In the genomic region with DNA sequence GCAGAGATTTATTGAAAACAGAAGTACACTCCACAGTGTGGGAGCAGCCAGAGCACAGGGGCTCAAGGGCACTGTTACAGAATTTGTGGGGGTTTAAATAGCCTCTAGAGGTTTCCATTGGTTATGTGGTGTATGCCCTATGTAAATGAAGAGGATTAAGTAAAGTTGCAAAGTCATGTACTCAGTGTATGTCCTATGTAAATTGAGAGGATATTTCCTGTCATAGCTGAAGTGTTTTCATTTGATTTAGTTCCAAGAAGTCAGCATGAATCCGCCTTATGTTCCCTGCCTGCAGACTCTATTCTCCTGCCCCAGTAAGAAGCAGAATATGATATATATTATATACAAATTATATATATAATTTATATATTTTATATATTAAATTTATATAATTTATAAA, we compare ENCODE assay signal across 23 cellular contexts.
A peak's percentile ranks its signal among the peaks of the same experiment; 100 is the strongest.
DNase-seq lines count a peak whose midpoint lies in the region; ATAC-seq, FAIRE-seq and TF ChIP-seq lines count a peak whose summit lies in the region.
"Had no signal": no experiment of that assay in that cellular context is flagged by ENCODE, and none has a peak within 500 bp of the region (broad histone marks: within the 10 kb centered on the region; RNA-seq: fewer than 3 reads in every experiment).

No MANE protein-coding gene starts in this region.

- 6% methylated on average over 1 of the region's 1 CpG for WGBS in K562 (ENCODE audit: insufficient coverage, low coverage, missing lambda C conversion rate)
- no CpG with 5 or more reads among the region's 1 CpG for WGBS in mesenchymal stem cell

- H3F3A ChIP-seq in MM.1S (ENCODE audit: insufficient read depth, low read length) = no peaks in the 10 kb centered on the region

- no peaks in the 10 kb centered on the region for H3K9me3 ChIP-seq in A673 (ENCODE audit: low read depth, low read length, poor library complexity, severe bottlenecking)
- no peaks in the 10 kb centered on the region for H3K9me3 ChIP-seq in SK-N-MC (ENCODE audit: low read depth, low read length)
- no peaks in the 10 kb centered on the region for H3K9me3 ChIP-seq in K562 (replicated peaks; ENCODE audit: control insufficient read depth, insufficient read depth, low read depth, low read length)
- peaks cover 12% of the 10 kb centered on the region for H3K9me3 ChIP-seq in mesenchymal stem cell (ENCODE audit: control insufficient read depth, low read length)
- no peaks in the 10 kb centered on the region for H3K9me3 ChIP-seq in MM.1S (replicated peaks; ENCODE audit: insufficient read depth, low read length)
- H3K9me3 ChIP-seq: BE2C had no signal

- POLR2A ChIA-PET in A673 (lab: Charles Lee; ENCODE audit: low non-redundant PET) = no interaction called here
- POLR2A ChIA-PET in K562 (lab: Yijun Ruan, JAX) = no interaction called here
- POLR2A ChIA-PET in naive thymus-derived CD8-positive, alpha-beta T cell (lab: Charles Lee) = no interaction called here

- H3K4me2 ChIP-seq in K562 (ENCODE audit: insufficient read depth, low read length) (no peak overlapping the region), mesenchymal stem cell (ENCODE audit: low read length, poor library complexity, severe bottlenecking) (no peak overlapping the region), MM.1S (ENCODE audit: low read depth, low read length) (no peak overlapping the region)
- H3K4me2 ChIP-seq: BLaER1 treated with 17β-estradiol and CSF1 and Interleukin-3, amounts not matched to agents 10 nM and 100 nM had no signal

- no peak overlapping the region for H3K27ac Mint-ChIP-seq in naive thymus-derived CD8-positive, alpha-beta T cell
- H3K27ac Mint-ChIP-seq: CD14-positive monocyte; CD4-positive, alpha-beta T cell; CD8-positive, alpha-beta memory T cell; H9 had no signal

- BruUV-seq in A673 (replicated peaks; lab: Mats Ljungman, UMichigan) (no TSS peak), K562 (replicated peaks; lab: Mats Ljungman, UMichigan) (no TSS peak)

- H3K4me1 ChIP-seq in A673 (ENCODE audit: insufficient read depth, low read length, poor library complexity, severe bottlenecking) (peaks cover 11% of the 10 kb centered on the region), K562 (replicated peaks in 1 of 2; ENCODE audit: control insufficient read depth in 2 of 2, insufficient read depth in 2 of 2, low read length in 2 of 2) (peaks cover 0 to 5% of the 10 kb centered on the region in 2 experiments; a peak in 1 of 5 replicates), mesenchymal stem cell (ENCODE audit: control insufficient read depth, insufficient read depth, low read depth, low read length) (no peaks in the 10 kb centered on the region), MM.1S (ENCODE audit: low read length) (no peaks in the 10 kb centered on the region)
- H3K4me1 ChIP-seq: BE2C; BLaER1 treated with 17β-estradiol and CSF1 and Interleukin-3, amounts not matched to agents 10 nM and 100 nM had no signal

- H3K9me1 ChIP-seq in K562 (ENCODE audit: control insufficient read depth, insufficient read depth, low read length) = no peaks in the 10 kb centered on the region

- H4K20me1 ChIP-seq in K562 (replicated peaks; ENCODE audit: control insufficient read depth, insufficient read depth, low read length) (no peaks in the 10 kb centered on the region), MM.1S (ENCODE audit: insufficient read depth, low read length) (no peaks in the 10 kb centered on the region)
- H4K20me1 ChIP-seq: BLaER1 treated with 17β-estradiol and CSF1 and Interleukin-3, amounts not matched to agents 10 nM and 100 nM had no signal

- H3K9me3 Mint-ChIP-seq in naive thymus-derived CD8-positive, alpha-beta T cell = peaks cover 0 to 30% (median 14%) of the 10 kb centered on the region in 9 donors

- no peak for TF ChIP-seq POLR2A in K562 (conservative IDR thresholded peaks at IDR 0.05)

- H3K27me3 ChIP-seq in A673 (replicated peaks; ENCODE audit: insufficient read depth, low read depth, low read length, poor library complexity) = no peaks in the 10 kb centered on the region
- no peaks in the 10 kb centered on the region for H3K27me3 ChIP-seq in K562 (ENCODE audit: control insufficient read depth in 2 of 2, insufficient read depth in 2 of 2, low read length in 2 of 2)
- no peaks in the 10 kb centered on the region for H3K27me3 ChIP-seq in mesenchymal stem cell (ENCODE audit: control insufficient read depth in 1 of 2, insufficient read depth in 1 of 2, low read length in 2 of 2)
- H3K27me3 ChIP-seq in MM.1S (replicated peaks; ENCODE audit: insufficient read depth, low read length) = no peaks in the 10 kb centered on the region
- H3K27me3 ChIP-seq: BE2C; BLaER1 treated with 17β-estradiol and CSF1 and Interleukin-3, amounts not matched to agents 10 nM and 100 nM had no signal

- H3K4ac ChIP-seq in mesenchymal stem cell (ENCODE audit: low read depth in 1 of 2, low read length in 2 of 2) = no peak overlapping the region

- H4K8ac ChIP-seq in mesenchymal stem cell (ENCODE audit: low read length) = no peak overlapping the region

- intact Hi-C loops in A673 (cut with micrococcal nuclease; ENCODE audit: unreplicated experiment) (no loop called here), K562 (cut with micrococcal nuclease) (no loop called here)

- TF ChIP-seq CTCF in A673 (conservative IDR thresholded peaks at IDR 0.05; ENCODE audit: low read depth, low read length) (no peak), K562 (IDR thresholded peaks at IDR 0.05 in 2 of 3, conservative IDR thresholded peaks at IDR 0.05 in 1 of 3; ENCODE audit: insufficient read depth in 2 of 3, low read depth in 1 of 3, low read length in 3 of 3) (no peak), MM.1S (IDR thresholded peaks at IDR 0.05; ENCODE audit: low read length) (no peak)

- H3K9me2 ChIP-seq in MM.1S (replicated peaks; ENCODE audit: insufficient read depth, low read length) = no peaks in the 10 kb centered on the region

- DNase-seq in A673 (ENCODE audit: low spot score) (peak; percentile 85), SK-N-MC (ENCODE audit: low read depth, low spot score) (peak; percentile 78), K562 (ENCODE audit: extremely low read depth in 1 of 4, low spot score in 3 of 4) (peak in 1 of 4 experiments; percentile 47), mesenchymal stem cell (peak; percentile 3), MM.1S (no peak), NCI-H1694 (lab: John Stamatoyannopoulos, UW) (no peak)
- DNase-seq in naive thymus-derived CD8-positive, alpha-beta T cell = no peak
- DNase-seq: ACHN; AML-193; BE2C; Calu3; CD4-positive, alpha-beta T cell; CD8-positive, alpha-beta memory T cell; COR-L47; DMS53; DMS79 treated with DMSO at 0.1 percent for 48 hours; GM23248; H9 had no signal

- H3K4me3 ChIP-seq in A673 (ENCODE audit: low read depth, low read length, poor library complexity, severe bottlenecking) (no peak overlapping the region), SK-N-MC (peak overlapping the region; percentile 42; the same call in 1 of the 2 replicates), K562 (no peak overlapping the region), mesenchymal stem cell (ENCODE audit: insufficient read depth in 1 of 2, low read depth in 1 of 2, low read length in 2 of 2) (no peak overlapping the region), MM.1S (ENCODE audit: low read length) (no peak overlapping the region)
- H3K4me3 ChIP-seq: BLaER1 treated with 17β-estradiol and CSF1 and Interleukin-3, amounts not matched to agents 10 nM and 100 nM; GM23248 had no signal

- H2AFZ ChIP-seq in K562 (ENCODE audit: low read depth, low read length) (no peak overlapping the region), mesenchymal stem cell (ENCODE audit: low read depth, low read length) (no peak overlapping the region), MM.1S (ENCODE audit: low read length) (no peak overlapping the region)
- H2AFZ ChIP-seq: GM23248 had no signal

- H3K18ac ChIP-seq in mesenchymal stem cell (ENCODE audit: low read depth in 1 of 2, low read length in 2 of 2) = no peak overlapping the region

- no peak for TF ChIP-seq RAD21 in K562 (CRISPR knock-in tag; conservative IDR thresholded peaks at IDR 0.05 in 1 of 2, IDR thresholded peaks at IDR 0.05 in 1 of 2)

- H3K36me3 Mint-ChIP-seq in naive thymus-derived CD8-positive, alpha-beta T cell = peaks cover 0 to 8% (median 0%) of the 10 kb centered on the region in 3 donors
- H3K36me3 Mint-ChIP-seq: CD14-positive monocyte had no signal

- no peak overlapping the region for H2BK15ac ChIP-seq in mesenchymal stem cell (ENCODE audit: low read depth, poor library complexity, severe bottlenecking)

- no peak overlapping the region for H2BK5ac ChIP-seq in mesenchymal stem cell (ENCODE audit: low read depth, low read length, poor library complexity, severe bottlenecking)

- H2BK12ac ChIP-seq in mesenchymal stem cell (ENCODE audit: low read length in 2 of 2) = no peak overlapping the region

- H3K14ac ChIP-seq in mesenchymal stem cell (ENCODE audit: low read length in 2 of 2) = no peak overlapping the region

- no peaks in the 10 kb centered on the region for H3K79me1 ChIP-seq in mesenchymal stem cell (replicated peaks; ENCODE audit: low read length, poor library complexity, severe bottlenecking)

- peak; percentile 69 for FAIRE-seq in K562 (lab: Jason Lieb, UNC)
- FAIRE-seq: GM12892 had no signal

- peak; percentile 22 for ATAC-seq in K562
- no peak for ATAC-seq in naive thymus-derived CD8-positive, alpha-beta T cell
- ATAC-seq: HCT116 had no signal

- no peaks in the 10 kb centered on the region for H3K27me3 Mint-ChIP-seq in naive thymus-derived CD8-positive, alpha-beta T cell
- H3K27me3 Mint-ChIP-seq: CD4-positive, alpha-beta T cell; CD8-positive, alpha-beta memory T cell had no signal

- peaks cover 10% of the 10 kb centered on the region for H3K79me2 ChIP-seq in K562 (ENCODE audit: control insufficient read depth, insufficient read depth, low read length)
- H3K79me2 ChIP-seq in MM.1S (ENCODE audit: low read length) = no peaks in the 10 kb centered on the region

- no peak overlapping the region for H3K4me3 Mint-ChIP-seq in naive thymus-derived CD8-positive, alpha-beta T cell
- H3K4me3 Mint-ChIP-seq: CD14-positive monocyte; CD4-positive, alpha-beta T cell; CD8-positive, alpha-beta memory T cell; H9 had no signal

- H3K27ac ChIP-seq in A673 (ENCODE audit: low read depth, low read length, poor library complexity, severe bottlenecking) (no peak overlapping the region), SK-N-MC (peak overlapping the region; percentile 49; the same call in 1 of the 2 replicates), K562 (ENCODE audit: extremely low read depth, low read depth, low read length) (peak overlapping the region; percentile 3; the same call in 1 of the 3 replicates), mesenchymal stem cell (ENCODE audit: low read length, poor library complexity, severe bottlenecking) (no peak overlapping the region), MM.1S (ENCODE audit: low read length) (no peak overlapping the region)
- H3K27ac ChIP-seq: 22Rv1; BLaER1 treated with 17β-estradiol and CSF1 and Interleukin-3, amounts not matched to agents 10 nM and 100 nM; GM23248 had no signal

- H3K4me1 Mint-ChIP-seq in naive thymus-derived CD8-positive, alpha-beta T cell = no peaks in the 10 kb centered on the region
- H3K4me1 Mint-ChIP-seq: CD14-positive monocyte; CD8-positive, alpha-beta memory T cell had no signal

- TF ChIP-seq EP300 in K562 (IDR thresholded peaks at IDR 0.05; ENCODE audit: low read length) = no peak

- H3K9ac ChIP-seq in SK-N-MC (ENCODE audit: insufficient read length) = no peak overlapping the region
- no peak overlapping the region for H3K9ac ChIP-seq in K562 (ENCODE audit: insufficient read depth in 1 of 2, low read depth in 2 of 2, low read length in 2 of 2)
- no peak overlapping the region for H3K9ac ChIP-seq in mesenchymal stem cell (ENCODE audit: low read length)
- no peak overlapping the region for H3K9ac ChIP-seq in MM.1S (ENCODE audit: low read length)
- H3K9ac ChIP-seq: BLaER1 treated with 17β-estradiol and CSF1 and Interleukin-3, amounts not matched to agents 10 nM and 100 nM; GM23248 had no signal

- H4K91ac ChIP-seq in mesenchymal stem cell (ENCODE audit: low read length) = no peak overlapping the region

- H3K23ac ChIP-seq in mesenchymal stem cell (ENCODE audit: low read length in 2 of 2) = no peak overlapping the region

- H2BK120ac ChIP-seq in mesenchymal stem cell (ENCODE audit: low read depth, low read length) = no peak overlapping the region

- no peak overlapping the region for H2AK5ac ChIP-seq in mesenchymal stem cell (ENCODE audit: low read length, severe bottlenecking)

- CTCF ChIA-PET in A673 (lab: Charles Lee) (no interaction called here), K562 (lab: Yijun Ruan, JAX; ENCODE audit: low intra/inter-chr PET ratio) (no interaction called here)

- in situ Hi-C loops in K562 (cut with MboI) = no loop called here

- H3K36me3 ChIP-seq in A673 (ENCODE audit: insufficient read depth, low read length, poor library complexity, severe bottlenecking) = no peaks in the 10 kb centered on the region
- H3K36me3 ChIP-seq in SK-N-MC (ENCODE audit: insufficient read depth, low read length) = no peaks in the 10 kb centered on the region
- H3K36me3 ChIP-seq in K562 (ENCODE audit: control insufficient read depth, insufficient read depth, low read length) = no peaks in the 10 kb centered on the region
- H3K36me3 ChIP-seq in mesenchymal stem cell (ENCODE audit: control insufficient read depth in 1 of 2, insufficient read depth in 2 of 2, low read depth in 1 of 2, low read length in 2 of 2) = no peaks in the 10 kb centered on the region
- H3K36me3 ChIP-seq in MM.1S (replicated peaks; ENCODE audit: insufficient read depth, low read length) = no peaks in the 10 kb centered on the region
- H3K36me3 ChIP-seq: BE2C; BLaER1 treated with 17β-estradiol and CSF1 and Interleukin-3, amounts not matched to agents 10 nM and 100 nM had no signal

Comparison
In these comparisons a context has a peak if more than half of its experiments do, and no peak if none do; other contexts are left out.
1. DNase-seq: peak in A673 (single experiment), SK-N-MC (single experiment) and mesenchymal stem cell (single experiment); none in MM.1S (single experiment), naive thymus-derived CD8-positive, alpha-beta T cell (0 of 10) and NCI-H1694 (single experiment).
2. H3K27ac ChIP-seq: peak in SK-N-MC (single experiment) and K562 (single experiment); none in A673 (single experiment), mesenchymal stem cell (single experiment) and MM.1S (single experiment).